24 cellular contexts compared by ENCODE assay signal in the genomic region with DNA sequence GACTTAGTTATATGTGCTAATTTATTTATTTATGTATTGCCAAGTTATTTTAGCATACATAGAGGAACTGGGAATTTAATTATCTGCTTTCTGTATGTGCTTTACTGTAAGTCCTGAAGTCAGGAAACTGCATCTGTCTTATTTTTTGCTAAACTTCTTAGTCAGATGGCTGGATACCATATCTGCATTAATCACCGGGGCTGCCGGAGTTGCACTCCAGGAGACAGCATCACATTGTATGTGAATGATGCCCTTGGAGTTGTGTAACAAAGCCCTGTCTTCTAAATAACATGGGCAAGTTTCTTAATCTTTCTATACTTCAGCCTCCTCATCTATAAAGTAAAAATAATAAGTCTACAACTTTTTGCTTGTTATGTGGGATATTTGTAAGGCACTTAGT.
DNase-seq lines count a peak whose midpoint lies in the region; ATAC-seq and TF ChIP-seq lines count a peak whose summit lies in the region.
"Had no signal": no experiment of that assay in that cellular context is flagged by ENCODE, and none has a peak within 500 bp of the region (broad histone marks: within the 10 kb centered on the region; RNA-seq: fewer than 3 reads in every experiment).

No MANE protein-coding gene starts in this region.

- H3K4me1 ChIP-seq in mesendoderm (ENCODE audit: control insufficient read depth, low read depth, low read length): no peaks in the 10 kb centered on the region
- H3K4me1 ChIP-seq in CD4-positive, alpha-beta memory T cell (ENCODE audit: insufficient read depth, low read length): no peaks in the 10 kb centered on the region
- H3K4me1 ChIP-seq: gastrocnemius medialis, psoas muscle, thyroid gland had no signal

- no peak overlapping the region for H3K23ac ChIP-seq in mesendoderm (ENCODE audit: low read length)

- ATAC-seq in GM18511 (IDR thresholded peaks at IDR 0.05; ENCODE audit: unreplicated experiment): no peak
- ATAC-seq in stimulated activated naive CD8-positive, alpha-beta T cell treated with anti-CD3 and anti-CD28 coated beads, Interleukin-15, amount 100 ng/mL, for 72 hours: no peak
- ATAC-seq: activated CD4-positive, alpha-beta T cell treated with anti-CD3 and anti-CD28 coated beads for 36 hours; gastrocnemius medialis; natural killer cell treated with Interleukin-12 subunit alpha and Interleukin-12 subunit beta and Interleukin-15 and Interleukin-18, amount 100 ng/mL, for 72 hours; psoas muscle; stimulated activated naive B cell treated with anti-CD40 and anti-IgM and Interleukin-4, amounts not matched to agents 10 μg/mL and 1 μg/mL and 100 μg/mL, for 72 hours had no signal

- intact Hi-C loops in CD4-positive, alpha-beta memory T cell (cut with micrococcal nuclease): no loop called here

- no peaks in the 10 kb centered on the region for H3K9me3 ChIP-seq in CD4-positive, alpha-beta memory T cell (ENCODE audit: control insufficient read depth in 1 of 2, low read length in 2 of 2)
- H3K9me3 ChIP-seq: gastrocnemius medialis, psoas muscle, thyroid gland had no signal

- in situ Hi-C loops in SK-MEL-5 (cut with HindIII; ENCODE audit: low pct_unique_long_range_greater_than_20kb, low sequenced_read_pairs): no loop called here

- peaks cover 37 to 38% of the 10 kb centered on the region in 2 donors for H3K36me3 Mint-ChIP-seq in CD4-positive, alpha-beta memory T cell

- H3K4me2 ChIP-seq in mesendoderm (ENCODE audit: low read length): no peak overlapping the region

- H3K27ac ChIP-seq in mesendoderm (ENCODE audit: low read depth, low read length): no peak overlapping the region
- H3K27ac ChIP-seq in CD4-positive, alpha-beta memory T cell (ENCODE audit: low read depth, low read length): no peak overlapping the region
- H3K27ac ChIP-seq: coronary artery, gastrocnemius medialis, psoas muscle, skin epidermis, thyroid gland had no signal

- no peak overlapping the region for H3K9ac ChIP-seq in mesendoderm (ENCODE audit: low read length)

- H2BK5ac ChIP-seq in mesendoderm (ENCODE audit: low read length): no peak overlapping the region

- H3K4me3 Mint-ChIP-seq in CD4-positive, alpha-beta memory T cell: no peak overlapping the region
- no peak overlapping the region for H3K4me3 Mint-ChIP-seq in stimulated activated naive CD8-positive, alpha-beta T cell treated with anti-CD3 and anti-CD28 coated beads, Interleukin-15, amount 100 ng/mL, for 72 hours
- H3K4me3 Mint-ChIP-seq: activated CD4-positive, alpha-beta T cell treated with anti-CD3 and anti-CD28 coated beads for 36 hours; activated naive CD4-positive, alpha-beta T cell treated with anti-CD3 and anti-CD28 coated beads, Interleukin-2, amount 10 ng/mL, durations not matched to agents 7 days and 5 days; mesothelial cell of epicardium; natural killer cell treated with Interleukin-12 subunit alpha and Interleukin-12 subunit beta and Interleukin-15 and Interleukin-18, amount 100 ng/mL, for 72 hours; stimulated activated naive B cell treated with anti-CD40 and anti-IgM and Interleukin-4, amounts not matched to agents 10 μg/mL and 1 μg/mL and 100 μg/mL, for 72 hours had no signal

- H3K27me3 ChIP-seq in mesendoderm (ENCODE audit: insufficient read depth, low read length, poor library complexity): no peaks in the 10 kb centered on the region
- H3K27me3 ChIP-seq in CD4-positive, alpha-beta memory T cell (ENCODE audit: insufficient read depth, low read length): no peaks in the 10 kb centered on the region
- H3K27me3 ChIP-seq: gastrocnemius medialis, thyroid gland had no signal

- no peak overlapping the region for H2BK15ac ChIP-seq in mesendoderm (replicated peaks; ENCODE audit: low read depth)

- peak; percentile 26 for DNase-seq in EH (ENCODE audit: low read depth)
- peak; percentile 20 for DNase-seq in SK-MEL-5 (ENCODE audit: low read depth, low spot score)
- DNase-seq in epithelial cell of esophagus (ENCODE audit: low read depth): peak; percentile 35
- peak; percentile 50 for DNase-seq in mesendoderm
- DNase-seq in CD4-positive, alpha-beta memory T cell: no peak
- DNase-seq in stimulated activated naive CD8-positive, alpha-beta T cell treated with anti-CD3 and anti-CD28 coated beads, Interleukin-15, amount 100 ng/mL, for 72 hours: no peak
- DNase-seq in iPS-NIHi11 (ENCODE audit: low spot score): no peak
- DNase-seq: ACHN; activated CD4-positive, alpha-beta T cell treated with anti-CD3 and anti-CD28 coated beads for 36 hours; activated naive CD4-positive, alpha-beta T cell treated with anti-CD3 and anti-CD28 coated beads, Interleukin-2, amount 10 ng/mL, durations not matched to agents 7 days and 5 days; activated T-cell treated with anti-CD3 and anti-CD28 coated beads, Interleukin-2, amount 50 U/mL, for 48 hours; gastrocnemius medialis; NCI-H1436; NCI-H2171 treated with DMSO at 0.1 percent for 48 hours; NCI-H748 treated with DMSO at 0.1 percent for 48 hours; psoas muscle; stimulated activated CD4-positive, alpha-beta T cell treated with anti-CD3 and anti-CD28 coated beads, Interleukin-2, amount 100 ng/mL, for 24 hours; stimulated activated naive B cell treated with anti-CD40 and anti-IgM and Interleukin-4, amounts not matched to agents 10 μg/mL and 1 μg/mL and 100 μg/mL, for 72 hours; thyroid gland had no signal

- H3K4me3 ChIP-seq in epithelial cell of esophagus (ENCODE audit: low read length) (no peak overlapping the region), mesendoderm (ENCODE audit: low read length) (no peak overlapping the region)
- H3K4me3 ChIP-seq in CD4-positive, alpha-beta memory T cell (ENCODE audit: low read length in 2 of 2): no peak overlapping the region
- H3K4me3 ChIP-seq: coronary artery, gastrocnemius medialis, psoas muscle, skin epidermis, thyroid gland had no signal

- POLR2A ChIA-PET in CD4-positive, alpha-beta memory T cell (lab: Charles Lee; ENCODE audit: partially characterized antibody): no interaction called here

- H2AK5ac ChIP-seq in mesendoderm (ENCODE audit: low read length): no peak overlapping the region

- no peak overlapping the region for H2BK120ac ChIP-seq in mesendoderm (ENCODE audit: low read depth, low read length)

- no peak overlapping the region for H4K8ac ChIP-seq in mesendoderm (ENCODE audit: low read depth, low read length)

- no peaks in the 10 kb centered on the region for H3K9me3 Mint-ChIP-seq in CD4-positive, alpha-beta memory T cell
- H3K9me3 Mint-ChIP-seq in stimulated activated naive CD8-positive, alpha-beta T cell treated with anti-CD3 and anti-CD28 coated beads, Interleukin-15, amount 100 ng/mL, for 72 hours: no peaks in the 10 kb centered on the region
- H3K9me3 Mint-ChIP-seq: activated naive CD4-positive, alpha-beta T cell treated with anti-CD3 and anti-CD28 coated beads, Interleukin-2, amount 10 ng/mL, durations not matched to agents 7 days and 5 days; mesothelial cell of epicardium; natural killer cell treated with Interleukin-12 subunit alpha and Interleukin-12 subunit beta and Interleukin-15 and Interleukin-18, amount 100 ng/mL, for 72 hours; stimulated activated naive B cell treated with anti-CD40 and anti-IgM and Interleukin-4, amounts not matched to agents 10 μg/mL and 1 μg/mL and 100 μg/mL, for 72 hours had no signal

- no peak overlapping the region for H3K4ac ChIP-seq in mesendoderm (ENCODE audit: low read depth, low read length)

- no peak overlapping the region for H4K5ac ChIP-seq in mesendoderm (ENCODE audit: low read length)

- H3K18ac ChIP-seq in mesendoderm (ENCODE audit: low read length): no peak overlapping the region

- no peak for TF ChIP-seq CTCF in epithelial cell of esophagus (IDR thresholded peaks at IDR 0.05; ENCODE audit: insufficient read depth, low read depth, low read length, missing control alignments)

- no peaks in the 10 kb centered on the region for H3K79me2 ChIP-seq in mesendoderm (ENCODE audit: control insufficient read depth, insufficient read depth, low read length)

- no peaks in the 10 kb centered on the region for H3K27me3 Mint-ChIP-seq in CD4-positive, alpha-beta memory T cell
- H3K27me3 Mint-ChIP-seq in stimulated activated naive CD8-positive, alpha-beta T cell treated with anti-CD3 and anti-CD28 coated beads, Interleukin-15, amount 100 ng/mL, for 72 hours: no peaks in the 10 kb centered on the region
- H3K27me3 Mint-ChIP-seq: activated CD4-positive, alpha-beta T cell treated with anti-CD3 and anti-CD28 coated beads for 36 hours; activated naive CD4-positive, alpha-beta T cell treated with anti-CD3 and anti-CD28 coated beads, Interleukin-2, amount 10 ng/mL, durations not matched to agents 7 days and 5 days; natural killer cell treated with Interleukin-12 subunit alpha and Interleukin-12 subunit beta and Interleukin-15 and Interleukin-18, amount 100 ng/mL, for 72 hours; stimulated activated naive B cell treated with anti-CD40 and anti-IgM and Interleukin-4, amounts not matched to agents 10 μg/mL and 1 μg/mL and 100 μg/mL, for 72 hours had no signal

- H3K27ac Mint-ChIP-seq in CD4-positive, alpha-beta memory T cell: peak overlapping the region in 1 of 7 donors; percentile 64
- no peak overlapping the region for H3K27ac Mint-ChIP-seq in stimulated activated naive CD8-positive, alpha-beta T cell treated with anti-CD3 and anti-CD28 coated beads, Interleukin-15, amount 100 ng/mL, for 72 hours
- H3K27ac Mint-ChIP-seq: activated CD4-positive, alpha-beta T cell treated with anti-CD3 and anti-CD28 coated beads for 36 hours; activated naive CD4-positive, alpha-beta T cell treated with anti-CD3 and anti-CD28 coated beads, Interleukin-2, amount 10 ng/mL, durations not matched to agents 7 days and 5 days; mesothelial cell of epicardium; natural killer cell treated with Interleukin-12 subunit alpha and Interleukin-12 subunit beta and Interleukin-15 and Interleukin-18, amount 100 ng/mL, for 72 hours; stimulated activated naive B cell treated with anti-CD40 and anti-IgM and Interleukin-4, amounts not matched to agents 10 μg/mL and 1 μg/mL and 100 μg/mL, for 72 hours had no signal

- peaks cover 0 to 2% (median under 1%) of the 10 kb centered on the region in 4 donors for H3K4me1 Mint-ChIP-seq in CD4-positive, alpha-beta memory T cell
- H3K4me1 Mint-ChIP-seq in stimulated activated naive CD8-positive, alpha-beta T cell treated with anti-CD3 and anti-CD28 coated beads, Interleukin-15, amount 100 ng/mL, for 72 hours: no peaks in the 10 kb centered on the region
- H3K4me1 Mint-ChIP-seq: activated CD4-positive, alpha-beta T cell treated with anti-CD3 and anti-CD28 coated beads for 36 hours; activated naive CD4-positive, alpha-beta T cell treated with anti-CD3 and anti-CD28 coated beads, Interleukin-2, amount 10 ng/mL, durations not matched to agents 7 days and 5 days; stimulated activated naive B cell treated with anti-CD40 and anti-IgM and Interleukin-4, amounts not matched to agents 10 μg/mL and 1 μg/mL and 100 μg/mL, for 72 hours had no signal

- H3K36me3 ChIP-seq in mesendoderm (ENCODE audit: control insufficient read depth, insufficient read depth, low read length): no peaks in the 10 kb centered on the region
- H3K36me3 ChIP-seq in CD4-positive, alpha-beta memory T cell (ENCODE audit: insufficient read depth, low read length): peaks cover 17% of the 10 kb centered on the region

- no peaks in the 10 kb centered on the region for H3K79me1 ChIP-seq in mesendoderm (ENCODE audit: low read length)

- CTCF ChIA-PET in CD4-positive, alpha-beta memory T cell (lab: Charles Lee; ENCODE audit: partially characterized antibody): interaction anchor here (1.3 to 3.0 kb wide), 2 partner anchors 19 to 125 kb away, joined by 3 to 11 read pairs; no protein-coding TSS in a partner anchor

- WGBS in mesendoderm (ENCODE audit: extremely low coverage, insufficient coverage, low lambda C conversion rate): no CpG with 5 or more reads among the region's 2 CpGs

- H3K56ac ChIP-seq in mesendoderm (ENCODE audit: low read length): no peak overlapping the region

Comparison
In these comparisons a context has a peak if more than half of its experiments do, and no peak if none do; other contexts are left out.
1. DNase-seq: peak in EH (single experiment), SK-MEL-5 (single experiment), epithelial cell of esophagus (single experiment) and mesendoderm (single experiment); none in CD4-positive, alpha-beta memory T cell (0 of 5), stimulated activated naive CD8-positive, alpha-beta T cell treated with anti-CD3 and anti-CD28 coated beads, Interleukin-15, amount 100 ng/mL, for 72 hours (0 of 2) and iPS-NIHi11 (single experiment).